Comparison of ENCODE assay signal across 1 cellular context in the genomic region with DNA sequence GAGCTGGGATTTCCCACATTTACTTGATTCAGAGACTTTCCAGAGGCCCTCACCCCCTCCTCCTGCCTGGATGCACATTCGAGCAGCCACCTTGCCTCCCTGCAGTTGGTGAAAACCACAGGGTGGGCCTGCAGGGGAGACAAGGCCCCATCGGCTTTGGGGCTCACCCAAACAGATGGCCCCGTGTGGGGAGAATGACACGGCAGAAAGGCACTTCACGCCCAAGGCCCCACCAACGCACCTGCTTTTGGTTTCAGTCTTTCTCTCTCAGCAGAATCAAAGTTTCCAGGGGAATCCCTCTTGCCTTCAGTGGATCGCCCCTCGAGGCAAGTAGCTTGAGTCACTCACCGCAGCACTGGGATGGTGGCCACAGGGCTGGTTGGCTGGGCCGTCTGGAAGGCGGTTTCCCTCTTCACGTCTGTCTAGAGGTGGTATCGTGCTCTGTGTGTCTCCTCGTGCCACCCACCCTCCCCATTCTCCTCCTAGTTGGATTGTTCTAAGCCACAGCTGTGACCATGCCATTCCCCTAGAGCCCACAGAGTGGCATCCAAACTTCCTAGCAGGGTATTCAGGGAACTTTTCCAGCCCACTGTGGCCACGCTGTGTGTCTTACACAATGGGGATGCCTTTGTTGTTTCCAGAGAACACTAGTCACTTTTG.
A peak's percentile ranks its signal among the peaks of the same experiment; 100 is the strongest.
TF ChIP-seq lines count a peak whose summit lies in the region.

No MANE protein-coding gene starts in this region.

TF ChIP-seq in GM12878, 131 proteins besides CTCF, POLR2A, EP300 and RAD21 (continued from another document):
- TF ChIP-seq GATAD2B (conservative IDR thresholded peaks at IDR 0.05; ENCODE audit: low read depth) (peak; percentile 86), NBN (IDR thresholded peaks at IDR 0.05) (peak; percentile 94; the same call in 1 of the 2 replicates), IRF4 (IDR thresholded peaks at IDR 0.05; ENCODE audit: low read depth, low read length) (peak; percentile 83), ASH2L (IDR thresholded peaks at IDR 0.05; ENCODE audit: borderline replicate concordance, low read depth) (peak; percentile 70; the same call in 1 of the 2 replicates), BCL11A (IDR thresholded peaks at IDR 0.05; ENCODE audit: low read depth, low read length) (peak; percentile 86), CBX3 (IDR thresholded peaks at IDR 0.05; ENCODE audit: borderline replicate concordance, low read depth) (no peak)
- TF ChIP-seq, protein P1, sequence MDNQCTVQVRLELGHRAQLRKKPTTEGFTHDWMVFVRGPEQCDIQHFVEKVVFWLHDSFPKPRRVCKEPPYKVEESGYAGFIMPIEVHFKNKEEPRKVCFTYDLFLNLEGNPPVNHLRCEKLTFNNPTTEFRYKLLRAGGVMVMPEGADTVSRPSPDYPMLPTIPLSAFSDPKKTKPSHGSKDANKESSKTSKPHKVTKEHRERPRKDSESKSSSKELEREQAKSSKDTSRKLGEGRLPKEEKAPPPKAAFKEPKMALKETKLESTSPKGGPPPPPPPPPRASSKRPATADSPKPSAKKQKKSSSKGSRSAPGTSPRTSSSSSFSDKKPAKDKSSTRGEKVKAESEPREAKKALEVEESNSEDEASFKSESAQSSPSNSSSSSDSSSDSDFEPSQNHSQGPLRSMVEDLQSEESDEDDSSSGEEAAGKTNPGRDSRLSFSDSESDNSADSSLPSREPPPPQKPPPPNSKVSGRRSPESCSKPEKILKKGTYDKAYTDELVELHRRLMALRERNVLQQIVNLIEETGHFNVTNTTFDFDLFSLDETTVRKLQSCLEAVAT (IDR thresholded peaks at IDR 0.05): peak; percentile 77
